Comparison of ENCODE assay signal across 1 cellular context in genomic region chr6:21780144-21780543, GRCh38.
TF ChIP-seq lines count a peak whose summit lies in the region.

No MANE protein-coding gene starts in this region.

TF ChIP-seq in WTC11, 78 proteins besides CTCF, POLR2A, EP300 and RAD21 (continued from another document):
- TF ChIP-seq ZNF425 (CRISPR knock-in tag; conservative IDR thresholded peaks at IDR 0.05), result no peak
- no peak for TF ChIP-seq NR2C2 (CRISPR knock-in tag; IDR thresholded peaks at IDR 0.05)
- TF ChIP-seq IRF1 (CRISPR knock-in tag; IDR thresholded peaks at IDR 0.05), result no peak
- no peak for TF ChIP-seq ATF2 (CRISPR knock-in tag; IDR thresholded peaks at IDR 0.05; ENCODE audit: borderline replicate concordance, low read depth)
TF ChIP-seq in WTC11: peak in this region for 0.
